Comparison of ENCODE assay signal across 11 cellular contexts in the genomic region with DNA sequence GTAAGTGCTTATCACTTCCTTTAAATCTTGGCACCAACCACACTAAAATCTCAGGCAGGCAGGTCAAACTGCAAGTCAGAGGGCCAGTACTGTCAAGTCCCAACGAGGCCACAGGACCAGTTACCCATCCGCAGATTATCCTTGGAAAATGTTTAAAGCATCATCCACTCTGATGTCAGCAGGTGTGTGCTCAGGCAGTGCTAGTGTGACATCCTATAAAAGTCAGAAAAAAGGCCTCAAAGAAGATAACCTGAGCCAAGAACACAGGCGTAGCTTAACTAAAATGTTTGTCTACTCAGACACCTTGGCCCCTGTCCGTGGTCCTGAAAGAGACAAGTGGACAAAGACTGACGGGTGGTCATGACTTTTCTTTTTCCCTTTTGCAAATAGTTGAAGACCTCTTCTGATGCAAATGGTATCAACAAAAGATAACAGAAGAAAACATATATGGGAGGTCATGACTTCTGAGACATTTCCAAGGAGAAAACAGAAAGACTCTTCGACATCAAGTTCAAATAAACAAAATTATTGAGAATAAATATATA.
A peak's percentile ranks its signal among the peaks of the same experiment; 100 is the strongest.
DNase-seq lines count a peak whose midpoint lies in the region; ATAC-seq, FAIRE-seq and TF ChIP-seq lines count a peak whose summit lies in the region.
"Had no signal": no experiment of that assay in that cellular context is flagged by ENCODE, and none has a peak within 500 bp of the region (broad histone marks: within the 10 kb centered on the region; RNA-seq: fewer than 3 reads in every experiment).

No MANE protein-coding gene starts in this region.

- 65% methylated on average over 6 of the region's 6 CpGs for WGBS in esophagus muscularis mucosa

- TF ChIP-seq CTCF in bronchial epithelial cell (IDR thresholded peaks at IDR 0.05; ENCODE audit: insufficient read depth, low read length, severe bottlenecking) = no peak
- TF ChIP-seq CTCF in neural crest cell (conservative IDR thresholded peaks at IDR 0.05) = no peak
- TF ChIP-seq CTCF in esophagus muscularis mucosa (IDR thresholded peaks at IDR 0.05) = no peak

- H3K27me3 ChIP-seq in bronchial epithelial cell (ENCODE audit: control insufficient read depth, insufficient read depth, low read length) (no peaks in the 10 kb centered on the region), esophagus muscularis mucosa (no peaks in the 10 kb centered on the region)

- TF ChIP-seq POLR2A in esophagus muscularis mucosa (IDR thresholded peaks at IDR 0.05; ENCODE audit: low read depth) = no peak

- H3K9me3 Mint-ChIP-seq in neural crest cell = no peaks in the 10 kb centered on the region

- ATAC-seq in HG02571 (IDR thresholded peaks at IDR 0.05; ENCODE audit: unreplicated experiment) = no peak
- ATAC-seq: Right ventricle myocardium inferior had no signal

- H3K36me3 ChIP-seq in bronchial epithelial cell (ENCODE audit: control insufficient read depth, insufficient read depth, low read length) = no peaks in the 10 kb centered on the region
- H3K36me3 ChIP-seq in esophagus muscularis mucosa = no peaks in the 10 kb centered on the region

- H3K27ac ChIP-seq in esophagus muscularis mucosa (replicated peaks in 1 of 4) = no peak overlapping the region

- intact Hi-C loops in esophagus muscularis mucosa (cut with DNase I) = no loop called here

- H3K4me1 Mint-ChIP-seq in neural crest cell = no peaks in the 10 kb centered on the region
- H3K4me1 Mint-ChIP-seq: B cell had no signal

- no peak overlapping the region for H3K4me3 ChIP-seq in bronchial epithelial cell (ENCODE audit: low read depth, low read length)
- no peak overlapping the region for H3K4me3 ChIP-seq in esophagus muscularis mucosa

- H3K4me1 ChIP-seq in esophagus muscularis mucosa = peaks cover 0 to 35% (median 29%) of the 10 kb centered on the region in 4 donors

- DNase-seq in activated CD4-positive, alpha-beta T cell treated with anti-CD3 and anti-CD28 coated beads for 48 hours = peak; percentile 17
- no peak for DNase-seq in activated CD4-positive, alpha-beta T cell treated with anti-CD3 and anti-CD28 coated beads for 1 hour
- DNase-seq in KG1 (lab: John Stamatoyannopoulos, UW) (peak; percentile 16), bronchial epithelial cell (ENCODE audit: low read depth) (peak; percentile 32), neural crest cell (ENCODE audit: low read depth, low spot score) (peak; percentile 51), esophagus muscularis mucosa (ENCODE audit: extremely low spot score) (no peak), NCI-H1105 treated with DMSO at 0.1 percent for 48 hours (lab: John Stamatoyannopoulos, UW) (no peak)
- DNase-seq: activated CD8-positive, alpha-beta memory T cell treated with anti-CD3 and anti-CD28 coated beads, Interleukin-2, amount 50 U/mL, for 4 hours had no signal

- no peaks in the 10 kb centered on the region for H3K9me3 ChIP-seq in esophagus muscularis mucosa

- no peaks in the 10 kb centered on the region for H3K36me3 Mint-ChIP-seq in neural crest cell (ENCODE audit: low read depth)

- TF ChIP-seq EP300 in esophagus muscularis mucosa (IDR thresholded peaks at IDR 0.05) = no peak

- H3K4me3 Mint-ChIP-seq in neural crest cell = no peak overlapping the region
- H3K4me3 Mint-ChIP-seq: B cell had no signal

- peaks cover 38% of the 10 kb centered on the region for H3K27me3 Mint-ChIP-seq in neural crest cell (ENCODE audit: low read depth)
- H3K27me3 Mint-ChIP-seq: B cell had no signal

- FAIRE-seq in bronchial epithelial cell (lab: Jason Lieb, UNC) = no peak

- no peak overlapping the region for H3K27ac Mint-ChIP-seq in neural crest cell (ENCODE audit: unreplicated experiment)
- H3K27ac Mint-ChIP-seq: B cell had no signal

Comparison
In these comparisons a context has a peak if more than half of its experiments do, and no peak if none do; other contexts are left out.
1. DNase-seq: peak in activated CD4-positive, alpha-beta T cell treated with anti-CD3 and anti-CD28 coated beads for 48 hours (single experiment), KG1 (single experiment), bronchial epithelial cell (single experiment) and neural crest cell (single experiment); none in activated CD4-positive, alpha-beta T cell treated with anti-CD3 and anti-CD28 coated beads for 1 hour (single experiment), esophagus muscularis mucosa (single experiment) and NCI-H1105 treated with DMSO at 0.1 percent for 48 hours (single experiment).